ENCODE assay signal across 21 cellular contexts in genomic region chr15:98884894-98885293, GRCh38.
DNase-seq lines count a peak whose midpoint lies in the region; ATAC-seq and TF ChIP-seq lines count a peak whose summit lies in the region.
"Had no signal": no experiment of that assay in that cellular context is flagged by ENCODE, and none has a peak within 500 bp of the region (broad histone marks: within the 10 kb centered on the region; RNA-seq: fewer than 3 reads in every experiment).

No MANE protein-coding gene starts in this region.

- H3K4me1 ChIP-seq in ascending aorta: peaks cover 7 to 48% of the 10 kb centered on the region in 2 donors
- peaks cover 8 to 68% (median 40%) of the 10 kb centered on the region in 9 donors for H3K4me1 ChIP-seq in heart right ventricle
- peaks cover 0 to 99% (median 60%) of the 10 kb centered on the region in 4 donors for H3K4me1 ChIP-seq in tibial artery

- H3K27ac ChIP-seq in ascending aorta: peak overlapping the region; percentile 76 to 85
- peak overlapping the region in 5 of 10 donors; percentile 34 to 67 (median 57) for H3K27ac ChIP-seq in heart right ventricle
- H3K27ac ChIP-seq in tibial artery: peak overlapping the region; percentile 69 to 89
- H3K27ac ChIP-seq: body of pancreas, hepatocyte, KMS-11, Peyer's patch had no signal

- no peak for DNase-seq in activated naive CD4-positive, alpha-beta T cell treated with anti-CD3 and anti-CD28 coated beads, Interleukin-2, amount 50 U/mL, for 72 hours (ENCODE audit: low spot score in 2 of 2)
- no peak for DNase-seq in ascending aorta (ENCODE audit: low spot score in 2 of 2)
- no peak for DNase-seq in heart right ventricle
- DNase-seq in tibial artery: no peak
- DNase-seq in activated CD4-positive, alpha-beta T cell treated with anti-CD3 and anti-CD28 coated beads, Interleukin-2, amount 10 ng/mL, durations not matched to agents 7 days and 5 days: no peak
- DNase-seq in HFFc6: no peak
- no peak for DNase-seq in SIG-M5 (lab: John Stamatoyannopoulos, UW)
- DNase-seq: activated CD4-positive, alpha-beta T cell treated with anti-CD3 and anti-CD28 coated beads, Interleukin-2, amount 50 U/mL, for 4 hours; activated naive CD4-positive, alpha-beta T cell treated with Interleukin-2 at 50 U/mL for 16 hours; naive thymus-derived CD8-positive, alpha-beta T cell; NCI-H1048; NCI-H2171 treated with DMSO at 0.1 percent for 48 hours; NCI-H82; Peyer's patch; small intestine; stimulated activated CD8-positive, alpha-beta memory T cell treated with anti-CD3 and anti-CD28 coated beads, Interleukin-4, amount 100 ng/mL, for 48 hours had no signal

- H3K27me3 ChIP-seq in ascending aorta (no peaks in the 10 kb centered on the region), heart right ventricle (no peaks in the 10 kb centered on the region), tibial artery (no peaks in the 10 kb centered on the region)
- H3K27me3 ChIP-seq: body of pancreas, hepatocyte, Peyer's patch, suprapubic skin had no signal

- no peak for ATAC-seq in activated naive CD4-positive, alpha-beta T cell treated with anti-CD3 and anti-CD28 coated beads, Interleukin-2, amount 50 U/mL, for 72 hours
- peak in 5 of 8 donors; percentile 20 to 52 (median 25) for ATAC-seq in heart right ventricle
- ATAC-seq: body of pancreas; naive thymus-derived CD8-positive, alpha-beta T cell had no signal

- H3K36me3 ChIP-seq in ascending aorta (no peaks in the 10 kb centered on the region), heart right ventricle (no peaks in the 10 kb centered on the region), tibial artery (no peaks in the 10 kb centered on the region)
- H3K36me3 ChIP-seq: Peyer's patch, suprapubic skin had no signal

- peak overlapping the region; percentile 60 for H3K27ac Mint-ChIP-seq in activated naive CD4-positive, alpha-beta T cell treated with anti-CD3 and anti-CD28 coated beads, Interleukin-2, amount 50 U/mL, for 24 hours
- peak overlapping the region in 1 of 2 donors; percentile 34 for H3K27ac Mint-ChIP-seq in activated naive CD4-positive, alpha-beta T cell treated with anti-CD3 and anti-CD28 coated beads, Interleukin-2, amount 50 U/mL, for 72 hours
- H3K27ac Mint-ChIP-seq in activated CD4-positive, alpha-beta T cell treated with anti-CD3 and anti-CD28 coated beads, Interleukin-2, amount 10 ng/mL, durations not matched to agents 7 days and 5 days: no peak overlapping the region
- no peak overlapping the region; the same call in 1 of the 2 replicates for H3K27ac Mint-ChIP-seq in HFFc6

- no peaks in the 10 kb centered on the region for H3K27me3 Mint-ChIP-seq in activated naive CD4-positive, alpha-beta T cell treated with anti-CD3 and anti-CD28 coated beads, Interleukin-2, amount 50 U/mL, for 24 hours
- no peaks in the 10 kb centered on the region for H3K27me3 Mint-ChIP-seq in activated CD4-positive, alpha-beta T cell treated with anti-CD3 and anti-CD28 coated beads, Interleukin-2, amount 10 ng/mL, durations not matched to agents 7 days and 5 days
- no peaks in the 10 kb centered on the region for H3K27me3 Mint-ChIP-seq in HFFc6 (ENCODE audit: insufficient read depth)
- H3K27me3 Mint-ChIP-seq: naive thymus-derived CD8-positive, alpha-beta T cell had no signal

- H3K9me3 Mint-ChIP-seq in activated naive CD4-positive, alpha-beta T cell treated with anti-CD3 and anti-CD28 coated beads, Interleukin-2, amount 50 U/mL, for 24 hours: no peaks in the 10 kb centered on the region
- no peaks in the 10 kb centered on the region for H3K9me3 Mint-ChIP-seq in activated naive CD4-positive, alpha-beta T cell treated with anti-CD3 and anti-CD28 coated beads, Interleukin-2, amount 50 U/mL, for 72 hours
- H3K9me3 Mint-ChIP-seq in activated CD4-positive, alpha-beta T cell treated with anti-CD3 and anti-CD28 coated beads, Interleukin-2, amount 10 ng/mL, durations not matched to agents 7 days and 5 days: no peaks in the 10 kb centered on the region
- H3K9me3 Mint-ChIP-seq in HFFc6: no peaks in the 10 kb centered on the region
- H3K9me3 Mint-ChIP-seq: naive thymus-derived CD8-positive, alpha-beta T cell had no signal

- H3K4me3 ChIP-seq in ascending aorta: no peak overlapping the region
- H3K4me3 ChIP-seq in heart right ventricle: no peak overlapping the region
- no peak overlapping the region for H3K4me3 ChIP-seq in tibial artery
- H3K4me3 ChIP-seq: body of pancreas, hepatocyte, Peyer's patch, suprapubic skin had no signal

- no peaks in the 10 kb centered on the region for H3K9me3 ChIP-seq in ascending aorta
- H3K9me3 ChIP-seq in heart right ventricle: no peaks in the 10 kb centered on the region
- H3K9me3 ChIP-seq in tibial artery: no peaks in the 10 kb centered on the region
- H3K9me3 ChIP-seq: body of pancreas, Peyer's patch, suprapubic skin had no signal

- WGBS in heart right ventricle, 2 donors: 58 to 62% methylated on average over 3 of the region's 3 CpGs

- intact Hi-C loops in ascending aorta (cut with DNase I): loop anchor here (1.0 to 5.0 kb wide), 2 partner anchors 11 to 172 kb away; no protein-coding TSS in a partner anchor
- intact Hi-C loops in heart right ventricle (cut with DNase I): loop anchor here in 2 of 10 donors (5.0 to 10.0 kb wide), 2 partner anchors 172 to 360 kb away; no protein-coding TSS in a partner anchor
- intact Hi-C loops in tibial artery (cut with DNase I; ENCODE audit: low total_unique reads): loop anchor here (10.0 kb wide), 1 partner anchor 70 kb away; no protein-coding TSS in a partner anchor

- TF ChIP-seq CTCF in ascending aorta (IDR thresholded peaks at IDR 0.05) (no peak), heart right ventricle (IDR thresholded peaks at IDR 0.05) (no peak), tibial artery (IDR thresholded peaks at IDR 0.05) (no peak), HFFc6 (IDR thresholded peaks at IDR 0.05) (no peak)

- H3K4me3 Mint-ChIP-seq in activated naive CD4-positive, alpha-beta T cell treated with anti-CD3 and anti-CD28 coated beads, Interleukin-2, amount 50 U/mL, for 24 hours: no peak overlapping the region
- no peak overlapping the region for H3K4me3 Mint-ChIP-seq in activated CD4-positive, alpha-beta T cell treated with anti-CD3 and anti-CD28 coated beads, Interleukin-2, amount 10 ng/mL, durations not matched to agents 7 days and 5 days
- no peak overlapping the region for H3K4me3 Mint-ChIP-seq in HFFc6
- H3K4me3 Mint-ChIP-seq: naive thymus-derived CD8-positive, alpha-beta T cell had no signal

- POLR2A ChIA-PET in activated CD4-positive, alpha-beta T cell treated with anti-CD3 and anti-CD28 coated beads, Interleukin-2, amount 10 ng/mL, durations not matched to agents 7 days and 5 days (lab: Charles Lee): no interaction called here

- CTCF ChIA-PET in activated CD4-positive, alpha-beta T cell treated with anti-CD3 and anti-CD28 coated beads, Interleukin-2, amount 10 ng/mL, durations not matched to agents 7 days and 5 days (lab: Charles Lee): interaction anchor here (0.6 to 1.4 kb wide), 4 partner anchors 12 to 124 kb away, joined by 3 to 4 read pairs (median 4); no protein-coding TSS in a partner anchor

- H3K36me3 Mint-ChIP-seq in activated naive CD4-positive, alpha-beta T cell treated with anti-CD3 and anti-CD28 coated beads, Interleukin-2, amount 50 U/mL, for 24 hours: no peaks in the 10 kb centered on the region
- no peaks in the 10 kb centered on the region for H3K36me3 Mint-ChIP-seq in activated naive CD4-positive, alpha-beta T cell treated with anti-CD3 and anti-CD28 coated beads, Interleukin-2, amount 50 U/mL, for 72 hours
- no peaks in the 10 kb centered on the region for H3K36me3 Mint-ChIP-seq in activated CD4-positive, alpha-beta T cell treated with anti-CD3 and anti-CD28 coated beads, Interleukin-2, amount 10 ng/mL, durations not matched to agents 7 days and 5 days (ENCODE audit: low read depth)
- H3K36me3 Mint-ChIP-seq in HFFc6 (ENCODE audit: low read depth): peaks cover 5% of the 10 kb centered on the region; the same call in 1 of the 2 replicates

- peaks cover 71% of the 10 kb centered on the region for H3K4me1 Mint-ChIP-seq in activated naive CD4-positive, alpha-beta T cell treated with anti-CD3 and anti-CD28 coated beads, Interleukin-2, amount 50 U/mL, for 24 hours
- H3K4me1 Mint-ChIP-seq in activated CD4-positive, alpha-beta T cell treated with anti-CD3 and anti-CD28 coated beads, Interleukin-2, amount 10 ng/mL, durations not matched to agents 7 days and 5 days: peaks cover 8% of the 10 kb centered on the region
- H3K4me1 Mint-ChIP-seq in HFFc6 (ENCODE audit: low read depth): peaks cover 77% of the 10 kb centered on the region

Comparison
In these comparisons a context has a peak if more than half of its experiments do, and no peak if none do; other contexts are left out.
1. ATAC-seq: peak in heart right ventricle (5 of 8); none in activated naive CD4-positive, alpha-beta T cell treated with anti-CD3 and anti-CD28 coated beads, Interleukin-2, amount 50 U/mL, for 72 hours (0 of 2).